29 cellular contexts compared by ENCODE assay signal in the genomic region with DNA sequence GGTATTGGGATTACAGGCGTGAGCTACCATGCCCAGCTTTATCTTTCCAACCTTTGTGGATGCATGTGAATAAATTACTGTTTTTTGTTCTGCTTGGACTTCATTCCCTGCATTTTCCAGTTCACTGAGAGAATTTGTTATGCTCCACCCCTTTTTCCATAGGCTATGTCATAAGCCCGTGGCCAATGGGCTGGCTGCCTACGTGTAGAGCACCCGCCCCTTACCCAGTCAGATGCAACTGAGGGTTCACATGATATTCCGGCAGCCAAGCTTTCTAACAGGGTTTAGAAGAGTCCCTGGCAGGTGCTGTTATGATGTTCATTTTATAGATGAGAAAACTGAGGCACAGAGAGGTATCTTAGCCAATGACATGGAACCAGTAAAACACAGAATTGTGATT. TPM values are rescaled to one million over a fixed set of nuclear protein-coding genes. Genes with fewer than 3 reads are reported as not detected.
DNase-seq lines count a peak whose midpoint lies in the region; ATAC-seq, FAIRE-seq and TF ChIP-seq lines count a peak whose summit lies in the region.
"Had no signal": no experiment of that assay in that cellular context is flagged by ENCODE, and none has a peak within 500 bp of the region (broad histone marks: within the 10 kb centered on the region; RNA-seq: fewer than 3 reads in every experiment).

No MANE protein-coding gene starts in this region.

- no peaks in the 10 kb centered on the region for H4K20me1 ChIP-seq in HepG2 (ENCODE audit: insufficient read depth, low read length)

- BruUV-seq in HepG2 (replicated peaks; lab: Mats Ljungman, UMichigan) = no TSS peak

- no peak overlapping the region for H2AK5ac ChIP-seq in mesenchymal stem cell (ENCODE audit: low read length, severe bottlenecking)

- no peak overlapping the region for H4K91ac ChIP-seq in mesenchymal stem cell (ENCODE audit: low read length)

- H2BK120ac ChIP-seq in mesenchymal stem cell (ENCODE audit: low read depth, low read length) = no peak overlapping the region

- H4K8ac ChIP-seq in mesenchymal stem cell (ENCODE audit: low read length) = no peak overlapping the region

- H3K4me2 ChIP-seq in HepG2 (ENCODE audit: low read depth, low read length) = peak overlapping the region; percentile 14; the same call in 1 of the 2 replicates
- no peak overlapping the region for H3K4me2 ChIP-seq in mesenchymal stem cell (ENCODE audit: low read length, poor library complexity, severe bottlenecking)

- H2BK15ac ChIP-seq in mesenchymal stem cell (ENCODE audit: low read depth, poor library complexity, severe bottlenecking) = no peak overlapping the region

- no peak overlapping the region for H3K18ac ChIP-seq in mesenchymal stem cell (ENCODE audit: low read depth in 1 of 2, low read length in 2 of 2)

- WGBS in HepG2 (ENCODE audit: low lambda C conversion rate) = 18% methylated on average over 5 of the region's 5 CpGs
- WGBS in right lobe of liver (ENCODE audit: insufficient coverage, low coverage, low lambda C conversion rate, missing lambda C conversion rate) = 75% methylated on average over 5 of the region's 5 CpGs
- WGBS in mesenchymal stem cell = 85% methylated on average over 4 of the region's 5 CpGs
- 80 to 88% methylated on average over 5 of the region's 5 CpGs for WGBS in heart right ventricle, 2 donors

- in situ Hi-C loops in HepG2 (cut with HindIII; ENCODE audit: extremely low pct_ligation_motif_present, low pct_unique_long_range_greater_than_20kb) = no loop called here

- H3K14ac ChIP-seq in mesenchymal stem cell (ENCODE audit: low read length in 2 of 2) = no peak overlapping the region

- H2BK5ac ChIP-seq in mesenchymal stem cell (ENCODE audit: low read depth, low read length, poor library complexity, severe bottlenecking) = no peak overlapping the region

- H3K4ac ChIP-seq in mesenchymal stem cell (ENCODE audit: low read depth in 1 of 2, low read length in 2 of 2) = no peak overlapping the region

- H2AFZ ChIP-seq in HepG2 (ENCODE audit: low read length) (no peak overlapping the region), mesenchymal stem cell (ENCODE audit: low read depth, low read length) (no peak overlapping the region)

- DNase-seq in HepG2 (ENCODE audit: low spot score) (no peak), right lobe of liver (no peak), fibroblast of pulmonary artery (ENCODE audit: low read depth) (peak; percentile 32), mesenchymal stem cell (peak; percentile 18), NCI-H2107 (lab: John Stamatoyannopoulos, UW) (no peak), SW480 (ENCODE audit: low spot score) (no peak), germinal center (ENCODE audit: low spot score) (no peak), heart right ventricle (no peak)
- DNase-seq: activated CD4-positive, alpha-beta T cell treated with anti-CD3 and anti-CD28 coated beads for 48 hours; activated gamma-delta T cell; activated naive CD8-positive, alpha-beta T cell treated with anti-CD3 and anti-CD28 coated beads, Interleukin-2, amount 50 U/mL, for 24 hours; activated T-cell treated with anti-CD3 and anti-CD28 coated beads, Interleukin-2, amount 50 U/mL, for 24 hours; CD4-positive, alpha-beta memory T cell; central memory CD4-positive, alpha-beta T cell; DMS153; H9; kidney glomerular epithelial cell; mammary epithelial cell; NCI-H1694 treated with DMSO at 0.1 percent for 48 hours; NCI-H748 treated with DMSO at 0.1 percent for 48 hours; psoas muscle; stimulated activated naive CD4-positive, alpha-beta T cell; T-helper 9 cell had no signal

- TF ChIP-seq EP300 in HepG2 (IDR thresholded peaks at IDR 0.05; ENCODE audit: low read depth in 2 of 2, low read length in 2 of 2) (no peak), HepG2 (CRISPR knock-in tag; IDR thresholded peaks at IDR 0.05; ENCODE audit: borderline replicate concordance) (no peak)

- H3K4me3 ChIP-seq in HepG2 (replicated peaks in 1 of 3; ENCODE audit: insufficient read depth in 1 of 3, low read depth in 2 of 3, low read length in 3 of 3) (no peak overlapping the region), right lobe of liver (no peak overlapping the region), fibroblast of pulmonary artery (replicated peaks; ENCODE audit: low read depth, low read length) (no peak overlapping the region), mesenchymal stem cell (ENCODE audit: insufficient read depth in 1 of 2, low read depth in 1 of 2, low read length in 2 of 2) (no peak overlapping the region), heart right ventricle (no peak overlapping the region)
- H3K4me3 ChIP-seq: psoas muscle, suprapubic skin had no signal

- POLR2A ChIA-PET in HepG2 (lab: Yijun Ruan, JAX) = no interaction called here

- no peak for FAIRE-seq in HepG2 (lab: Jason Lieb, UNC)
- FAIRE-seq: endometrium, urothelium cell line had no signal

- H3K79me1 ChIP-seq in mesenchymal stem cell (replicated peaks; ENCODE audit: low read length, poor library complexity, severe bottlenecking) = no peaks in the 10 kb centered on the region

- TF ChIP-seq POLR2A in HepG2 (IDR thresholded peaks at IDR 0.05; ENCODE audit: insufficient read depth in 1 of 2, low read depth in 2 of 2, low read length in 2 of 2) (no peak), right lobe of liver (IDR thresholded peaks at IDR 0.05) (no peak)

- intact Hi-C loops in HepG2 (cut with micrococcal nuclease; ENCODE audit: unreplicated experiment) = no loop called here
- intact Hi-C loops in right lobe of liver (cut with DNase I) = no loop called here
- intact Hi-C loops in heart right ventricle (cut with DNase I) = loop anchor here in 1 of 10 donors (5.0 kb wide), 1 partner anchor 586 kb away; no protein-coding TSS in a partner anchor

- H3K9ac ChIP-seq in HepG2 (ENCODE audit: insufficient read depth, low read depth, low read length) (no peak overlapping the region), mesenchymal stem cell (ENCODE audit: low read length) (no peak overlapping the region)

- CTCF ChIA-PET in HepG2 (lab: Yijun Ruan, JAX; ENCODE audit: low intra/inter-chr PET ratio, low total read pairs) = no interaction called here

- H3K4me1 ChIP-seq in HepG2 (ENCODE audit: insufficient read depth, low read length) = no peaks in the 10 kb centered on the region; the same call in 1 of the 2 replicates
- H3K4me1 ChIP-seq in right lobe of liver = no peaks in the 10 kb centered on the region
- no peaks in the 10 kb centered on the region for H3K4me1 ChIP-seq in mesenchymal stem cell (ENCODE audit: control insufficient read depth, insufficient read depth, low read depth, low read length)
- no peaks in the 10 kb centered on the region for H3K4me1 ChIP-seq in heart right ventricle
- H3K4me1 ChIP-seq: psoas muscle had no signal

- no peak for TF ChIP-seq RAD21 in HepG2 (CRISPR knock-in tag; IDR thresholded peaks at IDR 0.05)

- H3K9me3 ChIP-seq in HepG2 (ENCODE audit: low read length) = no peaks in the 10 kb centered on the region
- no peaks in the 10 kb centered on the region for H3K9me3 ChIP-seq in right lobe of liver
- H3K9me3 ChIP-seq in mesenchymal stem cell (ENCODE audit: control insufficient read depth, low read length) = no peaks in the 10 kb centered on the region
- no peaks in the 10 kb centered on the region for H3K9me3 ChIP-seq in heart right ventricle
- H3K9me3 ChIP-seq: neutrophil, psoas muscle, suprapubic skin had no signal

- ATAC-seq in HepG2 = no peak
- no peak for ATAC-seq in right lobe of liver
- ATAC-seq in heart right ventricle = no peak
- ATAC-seq: activated naive CD8-positive, alpha-beta T cell treated with anti-CD3 and anti-CD28 coated beads, Interleukin-2, amount 50 U/mL, for 24 hours; psoas muscle had no signal

- no peak overlapping the region for H2BK12ac ChIP-seq in mesenchymal stem cell (ENCODE audit: low read length in 2 of 2)

- no peaks in the 10 kb centered on the region for H3K79me2 ChIP-seq in HepG2 (ENCODE audit: insufficient read depth, low read length)

- no peak for TF ChIP-seq CTCF in HepG2 (CRISPR knock-in tag; IDR thresholded peaks at IDR 0.05)
- no peak for TF ChIP-seq CTCF in right lobe of liver (IDR thresholded peaks at IDR 0.05)
- TF ChIP-seq CTCF in fibroblast of pulmonary artery (IDR thresholded peaks at IDR 0.05; ENCODE audit: low read length, missing control alignments) = no peak
- no peak for TF ChIP-seq CTCF in heart right ventricle (IDR thresholded peaks at IDR 0.05)

- H3K27ac ChIP-seq in HepG2 (ENCODE audit: extremely low read length, insufficient read depth, low read length) = no peak overlapping the region
- H3K27ac ChIP-seq in right lobe of liver = no peak overlapping the region
- H3K27ac ChIP-seq in mesenchymal stem cell (ENCODE audit: low read length, poor library complexity, severe bottlenecking) = no peak overlapping the region
- no peak overlapping the region for H3K27ac ChIP-seq in heart right ventricle
- H3K27ac ChIP-seq: neutrophil, psoas muscle, suprapubic skin, VCaP had no signal

- H3K27me3 ChIP-seq in HepG2 (ENCODE audit: control insufficient read depth in 1 of 2, insufficient read depth in 2 of 2, low read length in 2 of 2) (peaks cover 0 to 19% of the 10 kb centered on the region in 2 experiments; a peak in 3 of 5 replicates), right lobe of liver (no peaks in the 10 kb centered on the region), mesenchymal stem cell (ENCODE audit: control insufficient read depth in 1 of 2, insufficient read depth in 1 of 2, low read length in 2 of 2) (peaks cover 40 to 53% of the 10 kb centered on the region in 2 experiments), heart right ventricle (peaks cover 0 to 41% (median 10%) of the 10 kb centered on the region in 7 donors)

- H3K23ac ChIP-seq in mesenchymal stem cell (ENCODE audit: low read length in 2 of 2) = no peak overlapping the region

- no peaks in the 10 kb centered on the region for H3K36me3 ChIP-seq in HepG2 (replicated peaks in 1 of 2; ENCODE audit: control insufficient read depth in 1 of 2, insufficient read depth in 2 of 2, low read length in 2 of 2)
- H3K36me3 ChIP-seq in right lobe of liver = no peaks in the 10 kb centered on the region
- no peaks in the 10 kb centered on the region for H3K36me3 ChIP-seq in mesenchymal stem cell (ENCODE audit: control insufficient read depth in 1 of 2, insufficient read depth in 2 of 2, low read depth in 1 of 2, low read length in 2 of 2)
- H3K36me3 ChIP-seq in heart right ventricle = no peaks in the 10 kb centered on the region
- H3K36me3 ChIP-seq: neutrophil, suprapubic skin had no signal

RNA-seq across cellular contexts. Expression of gene RASD2, which starts 42.6 kb away (rescaled TPM):
- not detected in 2 replicates for total RNA-seq in HepG2 (2016; rRNA removed; fragmentation: Illumina TruSeq; extraction: Trizol)
- total RNA-seq in HepG2 (2016; cell fraction: cytosol; rRNA removed; fragmentation: Illumina TruSeq; extraction: Trizol; ENCODE audit: low read depth) = not detected in 2 replicates
- not detected in 2 replicates for total RNA-seq in HepG2 (2016; cell fraction: insoluble cytoplasmic fraction; rRNA removed; fragmentation: Illumina TruSeq; extraction: Trizol)
- total RNA-seq in HepG2 (2016; cell fraction: membrane; rRNA removed; fragmentation: Illumina TruSeq; extraction: Trizol) = not detected in 2 replicates
- total RNA-seq in HepG2 (2016; cell fraction: nucleus; rRNA removed; fragmentation: Illumina TruSeq; extraction: Trizol) = not detected in 2 replicates
- polyA plus RNA-seq in HepG2 (2011; rRNA removed) = not detected in 2 replicates
- polyA plus RNA-seq in HepG2 (2011; cell fraction: cytosol; rRNA removed) = not detected in 2 replicates
- not detected in 2 replicates for polyA plus RNA-seq in HepG2 (2011; cell fraction: nucleus; rRNA removed)
- polyA plus RNA-seq in HepG2 (2012) = not detected in 2 replicates
- not detected in 2 replicates for polyA plus RNA-seq in HepG2 (2016; cell fraction: cytosol; fragmentation: Illumina TruSeq; extraction: Trizol; ENCODE audit: low read depth)
- not detected in 2 replicates for polyA plus RNA-seq in HepG2 (2016; cell fraction: insoluble cytoplasmic fraction; fragmentation: Illumina TruSeq; extraction: Trizol; ENCODE audit: low read depth)
- polyA plus RNA-seq in HepG2 (2016; cell fraction: membrane; fragmentation: Illumina TruSeq; extraction: Trizol; ENCODE audit: low read depth) = not detected in 2 replicates
- polyA plus RNA-seq in HepG2 (2016; cell fraction: nucleus; fragmentation: Illumina TruSeq; extraction: Trizol; ENCODE audit: insufficient read depth, low read depth) = not detected in 2 replicates
- 0.14 TPM in 1 of 2 replicates, not detected in the other for polyA minus RNA-seq in HepG2 (2011; rRNA and poly(A)+ RNA removed; ENCODE audit: low replicate concordance)
- not detected in 2 replicates for polyA minus RNA-seq in HepG2 (2011; cell fraction: cytosol; rRNA and poly(A)+ RNA removed)
- polyA minus RNA-seq in HepG2 (2011; cell fraction: nucleus; rRNA and poly(A)+ RNA removed) = not detected in 2 replicates
- total RNA-seq in right lobe of liver = under 1 TPM in 4 of 6 experiments, not detected in 2; 0.05 to 0.20 (median 0.07) TPM
- 0.58 TPM for polyA plus RNA-seq in mesenchymal stem cell (2013, experiment 1 of 2)
- polyA plus RNA-seq in mesenchymal stem cell (2013, experiment 2 of 2) = 0.51 TPM
- 1 to 10 TPM; 1.4 to 9.9 (median 3.6) TPM for total RNA-seq in heart right ventricle
- polyA plus RNA-seq in heart right ventricle = 1 to 10 TPM; 3.1 to 5.1 TPM
- total RNA-seq: CD4-positive, alpha-beta memory T cell; G401 had no signal

Comparison
In these comparisons a context has a peak if more than half of its experiments do, and no peak if none do; other contexts are left out.
1. DNase-seq: peak in fibroblast of pulmonary artery (single experiment) and mesenchymal stem cell (single experiment); none in HepG2 (single experiment), right lobe of liver (0 of 3), NCI-H2107 (single experiment), SW480 (single experiment), germinal center (single experiment) and heart right ventricle (0 of 2).